ENCODE assay signal across 9 cellular contexts in the genomic region with DNA sequence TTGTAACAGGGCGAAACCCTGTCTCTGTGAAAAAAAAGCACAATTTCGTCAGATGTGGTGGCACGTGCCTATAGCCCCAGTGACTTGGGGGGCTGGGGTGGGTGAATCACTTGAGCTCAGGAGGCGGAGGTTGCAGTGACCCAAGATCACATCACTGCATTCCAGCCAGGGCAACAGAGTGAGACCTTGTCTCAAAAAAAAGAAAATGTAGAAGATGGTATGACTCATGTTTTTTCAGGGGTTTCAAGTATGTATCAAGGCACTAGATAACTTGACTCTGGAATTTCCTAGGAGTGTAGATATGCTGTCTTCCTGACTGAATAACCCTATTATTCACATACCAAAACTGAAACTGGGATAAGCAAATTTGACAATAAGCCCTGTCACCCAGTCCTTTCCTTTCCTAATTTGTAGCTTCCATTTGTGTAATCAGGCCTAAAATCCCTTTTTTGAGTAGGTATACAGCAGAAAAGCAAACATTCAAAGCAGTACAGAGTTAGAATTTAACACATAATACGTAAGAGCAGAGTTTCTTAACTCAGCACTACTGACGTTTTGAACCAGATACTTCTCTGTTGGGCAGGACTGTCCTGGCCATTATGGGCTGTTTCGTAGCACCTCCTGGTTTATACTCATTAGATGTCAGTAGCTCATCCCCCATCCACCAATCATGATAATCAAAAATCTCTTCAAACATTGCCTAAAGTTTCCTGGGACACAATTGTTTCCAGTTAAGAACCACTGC. TPM values are rescaled to one million over a fixed set of nuclear protein-coding genes. Genes with fewer than 3 reads are reported as not detected.
DNase-seq lines count a peak whose midpoint lies in the region; ATAC-seq and TF ChIP-seq lines count a peak whose summit lies in the region.
"Had no signal": no experiment of that assay in that cellular context is flagged by ENCODE, and none has a peak within 500 bp of the region (broad histone marks: within the 10 kb centered on the region; RNA-seq: fewer than 3 reads in every experiment).

No MANE protein-coding gene starts in this region.

- POLR2A ChIA-PET in activated CD4-positive, alpha-beta T cell treated with anti-CD3 and anti-CD28 coated beads for 36 hours (lab: Charles Lee), result no interaction called here

- H3K4me3 Mint-ChIP-seq in activated CD4-positive, alpha-beta T cell treated with anti-CD3 and anti-CD28 coated beads for 36 hours, result no peak overlapping the region
- H3K4me3 Mint-ChIP-seq in stimulated activated naive B cell treated with anti-CD40 and anti-IgM and Interleukin-4, amounts not matched to agents 10 μg/mL and 1 μg/mL and 100 μg/mL, for 72 hours, result no peak overlapping the region

- no peak for TF ChIP-seq CTCF in foreskin fibroblast (IDR thresholded peaks at IDR 0.05; ENCODE audit: low read depth, low read length)

- peak; percentile 54 for ATAC-seq in activated CD4-positive, alpha-beta T cell treated with anti-CD3 and anti-CD28 coated beads for 36 hours
- no peak for ATAC-seq in stimulated activated naive B cell treated with anti-CD40 and anti-IgM and Interleukin-4, amounts not matched to agents 10 μg/mL and 1 μg/mL and 100 μg/mL, for 72 hours (replicated peaks)
- ATAC-seq in GM18867 (IDR thresholded peaks at IDR 0.05; ENCODE audit: unreplicated experiment) (no peak), HG03280 (IDR thresholded peaks at IDR 0.05; ENCODE audit: unreplicated experiment) (no peak)

- CTCF ChIA-PET in activated CD4-positive, alpha-beta T cell treated with anti-CD3 and anti-CD28 coated beads for 36 hours (lab: Charles Lee), result no interaction called here

- peaks cover 18% of the 10 kb centered on the region for H3K4me1 Mint-ChIP-seq in activated CD4-positive, alpha-beta T cell treated with anti-CD3 and anti-CD28 coated beads for 36 hours
- H3K4me1 Mint-ChIP-seq in stimulated activated naive B cell treated with anti-CD40 and anti-IgM and Interleukin-4, amounts not matched to agents 10 μg/mL and 1 μg/mL and 100 μg/mL, for 72 hours, result no peaks in the 10 kb centered on the region

- H3K27ac Mint-ChIP-seq in activated CD4-positive, alpha-beta T cell treated with anti-CD3 and anti-CD28 coated beads for 36 hours, result peak overlapping the region; percentile 40
- peak overlapping the region; percentile 47 for H3K27ac Mint-ChIP-seq in stimulated activated naive B cell treated with anti-CD40 and anti-IgM and Interleukin-4, amounts not matched to agents 10 μg/mL and 1 μg/mL and 100 μg/mL, for 72 hours

- no peak overlapping the region for H3K4me3 ChIP-seq in foreskin fibroblast (ENCODE audit: low read depth in 1 of 2, low read length in 2 of 2)

- H3K9me3 Mint-ChIP-seq in activated CD4-positive, alpha-beta T cell treated with anti-CD3 and anti-CD28 coated beads for 36 hours (ENCODE audit: low read depth), result no peaks in the 10 kb centered on the region
- no peaks in the 10 kb centered on the region for H3K9me3 Mint-ChIP-seq in stimulated activated naive B cell treated with anti-CD40 and anti-IgM and Interleukin-4, amounts not matched to agents 10 μg/mL and 1 μg/mL and 100 μg/mL, for 72 hours

- no peaks in the 10 kb centered on the region for H3K36me3 Mint-ChIP-seq in activated CD4-positive, alpha-beta T cell treated with anti-CD3 and anti-CD28 coated beads for 36 hours (ENCODE audit: low read depth)
- H3K36me3 Mint-ChIP-seq in stimulated activated naive B cell treated with anti-CD40 and anti-IgM and Interleukin-4, amounts not matched to agents 10 μg/mL and 1 μg/mL and 100 μg/mL, for 72 hours, result peaks cover 0 to 2% of the 10 kb centered on the region in 2 donors

- in situ Hi-C loops in SK-MEL-5 (cut with HindIII; ENCODE audit: low pct_unique_long_range_greater_than_20kb, low sequenced_read_pairs), result no loop called here

- H3K27me3 Mint-ChIP-seq in activated CD4-positive, alpha-beta T cell treated with anti-CD3 and anti-CD28 coated beads for 36 hours, result no peaks in the 10 kb centered on the region
- H3K27me3 Mint-ChIP-seq in stimulated activated naive B cell treated with anti-CD40 and anti-IgM and Interleukin-4, amounts not matched to agents 10 μg/mL and 1 μg/mL and 100 μg/mL, for 72 hours, result peaks cover under 1 to 7% of the 10 kb centered on the region in 2 donors

- intact Hi-C loops in activated CD4-positive, alpha-beta T cell treated with anti-CD3 and anti-CD28 coated beads for 36 hours (cut with DNase I, micrococcal nuclease), result no loop called here

- DNase-seq in activated CD4-positive, alpha-beta T cell treated with anti-CD3 and anti-CD28 coated beads for 36 hours, result peak; percentile 24
- no peak for DNase-seq in activated CD4-positive, alpha-beta T cell treated with anti-CD3 and anti-CD28 coated beads, Interleukin-2, amount 50 U/mL, for 4 hours
- DNase-seq in SK-MEL-5 (ENCODE audit: low read depth, low spot score), result peak; percentile 86
- peak; percentile 96 to 97 for DNase-seq in foreskin fibroblast
- no peak for DNase-seq in stimulated activated naive B cell treated with anti-CD40 and anti-IgM and Interleukin-4, amounts not matched to agents 10 μg/mL and 1 μg/mL and 100 μg/mL, for 72 hours
- DNase-seq in NCI-H510A (lab: John Stamatoyannopoulos, UW), result no peak
- DNase-seq: AML-193 had no signal

RNA-seq across cellular contexts. Expression of gene ANKRD18B, which starts 17.3 kb away (rescaled TPM):
- 1 to 10 TPM; 1.5 to 2.2 TPM for total RNA-seq in activated CD4-positive, alpha-beta T cell treated with anti-CD3 and anti-CD28 coated beads for 36 hours
- 0.45 and 4.8 TPM in 2 replicates for total RNA-seq in SK-MEL-5 (2014; rRNA removed; shearing (Covaris generic))
- 2.6 and 13.2 TPM in 2 replicates for polyA plus RNA-seq in SK-MEL-5 (2015; cell fraction: cytosol; rRNA removed)
- polyA plus RNA-seq in SK-MEL-5 (2015; cell fraction: nucleus; rRNA removed), result 1.0 and 6.5 TPM in 2 replicates

RNA-seq across cellular contexts. Expression of gene NOL6, which starts 33.1 kb away (rescaled TPM):
- total RNA-seq in activated CD4-positive, alpha-beta T cell treated with anti-CD3 and anti-CD28 coated beads for 36 hours, result 10 to 100 TPM; 39.0 to 39.4 TPM
- total RNA-seq in SK-MEL-5 (2014; rRNA removed; shearing (Covaris generic)), result 29.7 and 34.5 TPM in 2 replicates
- polyA plus RNA-seq in SK-MEL-5 (2015; cell fraction: cytosol; rRNA removed), result 48.4 and 61.2 TPM in 2 replicates
- 104 and 105 TPM in 2 replicates for polyA plus RNA-seq in SK-MEL-5 (2015; cell fraction: nucleus; rRNA removed)

RNA-seq across cellular contexts. Expression of gene AQP3, which starts 59.4 kb away (rescaled TPM):
- 10 to 100 TPM in 1 of 2 experiments, 1 to 10 TPM in 1; 8.5 to 11.3 TPM for total RNA-seq in activated CD4-positive, alpha-beta T cell treated with anti-CD3 and anti-CD28 coated beads for 36 hours
- total RNA-seq in SK-MEL-5 (2014; rRNA removed; shearing (Covaris generic)), result 0.08 TPM in 1 of 2 replicates, not detected in the other
- 0.14 and 0.19 TPM in 2 replicates for polyA plus RNA-seq in SK-MEL-5 (2015; cell fraction: cytosol; rRNA removed)
- polyA plus RNA-seq in SK-MEL-5 (2015; cell fraction: nucleus; rRNA removed), result 0.19 and 2.1 TPM in 2 replicates

Comparison
In these comparisons a context has a peak if more than half of its experiments do, and no peak if none do; other contexts are left out.
1. DNase-seq: peak in activated CD4-positive, alpha-beta T cell treated with anti-CD3 and anti-CD28 coated beads for 36 hours (single experiment), SK-MEL-5 (single experiment) and foreskin fibroblast (2 of 2); none in activated CD4-positive, alpha-beta T cell treated with anti-CD3 and anti-CD28 coated beads, Interleukin-2, amount 50 U/mL, for 4 hours (0 of 2), stimulated activated naive B cell treated with anti-CD40 and anti-IgM and Interleukin-4, amounts not matched to agents 10 μg/mL and 1 μg/mL and 100 μg/mL, for 72 hours (single experiment) and NCI-H510A (single experiment).